9 cellular contexts compared by ENCODE assay signal in the genomic region with DNA sequence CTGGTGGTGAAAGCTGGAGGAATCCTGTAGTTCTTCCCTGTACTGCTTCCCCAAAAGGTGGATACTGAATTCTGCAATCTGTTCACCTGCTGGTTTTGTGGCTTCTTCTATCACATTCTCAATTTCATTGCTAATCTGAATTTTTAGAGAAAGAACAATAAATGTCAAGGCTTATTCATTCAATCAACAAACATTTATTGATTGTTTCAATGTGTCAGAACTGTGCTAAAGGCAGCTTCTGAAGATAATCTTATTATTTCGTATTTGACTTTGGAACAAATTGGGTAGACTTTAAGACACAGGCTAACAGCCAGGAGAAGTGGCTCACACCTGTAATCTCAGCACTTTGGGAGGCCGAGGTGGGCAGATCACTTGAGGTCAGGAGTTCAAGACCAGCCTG. TPM values are rescaled to one million over a fixed set of nuclear protein-coding genes. Genes with fewer than 3 reads are reported as not detected.
"Had no signal": no experiment of that assay in that cellular context is flagged by ENCODE, and none has a peak within 500 bp of the region (broad histone marks: within the 10 kb centered on the region; RNA-seq: fewer than 3 reads in every experiment).

No MANE protein-coding gene starts in this region.

- H3K4me1 ChIP-seq: HAP-1 had no signal

- H2AFZ ChIP-seq: GM23248, GM23338 had no signal

- H3K4me2 ChIP-seq: GM23338 had no signal

- H3K9ac ChIP-seq: GM23248 had no signal

- H3K9me3 ChIP-seq: HAP-1 had no signal

- H3K27ac ChIP-seq: GM23248 had no signal

- ATAC-seq: GM23338, HCT116 had no signal

- H3K9me3 Mint-ChIP-seq: GM23338, HFFc6 had no signal

- DNase-seq: GM23248, GOT3, H7, H9, HCEC 1CT, HFFc6 had no signal

- H3K4me3 Mint-ChIP-seq: GM23338, H9, HFFc6 had no signal

- H3K4me3 ChIP-seq: GM23248, GM23338, HAP-1 had no signal

- H3K27ac Mint-ChIP-seq: GM23338, H9, HFFc6 had no signal

- H3K36me3 ChIP-seq: HAP-1 had no signal

RNA-seq across cellular contexts. Expression of a gene that starts 46.8 kb away (rescaled TPM):
- total RNA-seq: GM23338 had no signal
